14 cellular contexts compared by ENCODE assay signal in genomic region chr9:14205463-14205862, GRCh38.
DNase-seq lines count a peak whose midpoint lies in the region; ATAC-seq lines count a peak whose summit lies in the region.
"Had no signal": no experiment of that assay in that cellular context is flagged by ENCODE, and none has a peak within 500 bp of the region (broad histone marks: within the 10 kb centered on the region; RNA-seq: fewer than 3 reads in every experiment).

No MANE protein-coding gene starts in this region.

- H3K9ac ChIP-seq in SK-N-MC (ENCODE audit: insufficient read length) (no peak overlapping the region), rectal smooth muscle tissue (ENCODE audit: low read length) (no peak overlapping the region)
- H3K9ac ChIP-seq: neural progenitor cell had no signal

- DNase-seq in GM04504 (ENCODE audit: low read depth) (peak; percentile 11), SK-N-MC (ENCODE audit: low read depth, low spot score) (no peak), fibroblast of the conjunctiva (ENCODE audit: low read depth) (peak; percentile 36), NCI-H1092 treated with DMSO at 0.1 percent for 48 hours (lab: John Stamatoyannopoulos, UW) (no peak)
- DNase-seq: activated T-cell treated with anti-CD3 and anti-CD28 coated beads, Interleukin-2, amount 50 U/mL, for 1 hour; DMS153; NCI-H774; T-helper 9 cell had no signal

- H3K4me3 ChIP-seq in SK-N-MC (no peak overlapping the region), rectal smooth muscle tissue (ENCODE audit: low read length) (no peak overlapping the region)
- H3K4me3 ChIP-seq: neural progenitor cell, tibial nerve had no signal

- ATAC-seq in HG02610 (IDR thresholded peaks at IDR 0.05; ENCODE audit: unreplicated experiment) = no peak
- no peak for ATAC-seq in HG03175 (IDR thresholded peaks at IDR 0.05; ENCODE audit: unreplicated experiment)
- ATAC-seq in esophagus mucosa = no peak

- no peaks in the 10 kb centered on the region for H3K9me3 ChIP-seq in SK-N-MC (ENCODE audit: low read depth, low read length)
- H3K9me3 ChIP-seq: tibial nerve had no signal

- no peaks in the 10 kb centered on the region for H3K27me3 ChIP-seq in rectal smooth muscle tissue (ENCODE audit: control insufficient read depth, insufficient read depth, low read length)
- H3K27me3 ChIP-seq: neural progenitor cell, tibial nerve had no signal

- H3K4me1 ChIP-seq in rectal smooth muscle tissue (ENCODE audit: control insufficient read depth, insufficient read depth, low read length) = peaks cover 22% of the 10 kb centered on the region

- H3K36me3 ChIP-seq in SK-N-MC (ENCODE audit: insufficient read depth, low read length) = no peaks in the 10 kb centered on the region
- H3K36me3 ChIP-seq in rectal smooth muscle tissue (ENCODE audit: control insufficient read depth, insufficient read depth, low read length) = no peaks in the 10 kb centered on the region
- H3K36me3 ChIP-seq: neural progenitor cell, tibial nerve had no signal

- H3K27ac ChIP-seq in SK-N-MC (peak overlapping the region; percentile 74), rectal smooth muscle tissue (ENCODE audit: low read depth, low read length) (peak overlapping the region; percentile 63)
- H3K27ac ChIP-seq: neural progenitor cell, tibial nerve had no signal

Comparison
In these comparisons a context has a peak if more than half of its experiments do, and no peak if none do; other contexts are left out.
1. DNase-seq: peak in GM04504 (single experiment) and fibroblast of the conjunctiva (single experiment); none in SK-N-MC (single experiment) and NCI-H1092 treated with DMSO at 0.1 percent for 48 hours (single experiment).